Comparison of ENCODE assay signal across 15 cellular contexts in the genomic region with DNA sequence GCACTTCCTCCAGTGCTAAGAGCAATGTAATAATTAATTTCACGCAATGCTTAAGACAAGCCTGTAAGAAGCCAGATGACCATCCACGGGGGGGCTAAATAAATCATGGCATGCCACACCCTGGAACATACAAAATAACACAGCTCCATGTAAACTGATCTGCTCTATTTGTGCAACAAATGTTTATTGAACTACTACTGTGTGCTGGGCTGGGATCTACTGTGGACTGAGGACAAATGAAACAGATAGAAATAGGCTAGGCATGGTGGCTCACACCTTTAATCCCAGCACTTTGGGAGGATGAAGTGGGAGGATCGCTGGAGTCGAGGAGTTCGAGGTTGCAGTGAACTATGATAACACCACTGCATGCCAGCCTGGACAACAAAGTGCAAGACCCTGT. TPM values are rescaled to one million over a fixed set of nuclear protein-coding genes. Genes with fewer than 3 reads are reported as not detected.
DNase-seq lines count a peak whose midpoint lies in the region; ATAC-seq and TF ChIP-seq lines count a peak whose summit lies in the region.
"Had no signal": no experiment of that assay in that cellular context is flagged by ENCODE, and none has a peak within 500 bp of the region (broad histone marks: within the 10 kb centered on the region; RNA-seq: fewer than 3 reads in every experiment).

No MANE protein-coding gene starts in this region.

- DNase-seq in activated naive CD8-positive, alpha-beta T cell treated with anti-CD3 and anti-CD28 coated beads for 36 hours, result no peak
- no peak for DNase-seq in activated CD8-positive, alpha-beta T cell treated with anti-CD3 and anti-CD28 coated beads for 36 hours
- DNase-seq in immature natural killer cell (no peak), RPMI8226 (no peak), stomach (no peak), omental fat pad (ENCODE audit: low spot score) (no peak)
- DNase-seq in activated CD8-positive, alpha-beta memory T cell treated with anti-CD3 and anti-CD28 coated beads for 24 hours, result no peak
- DNase-seq: DMS 273 treated with DMSO at 0.1 percent for 48 hours, KBM-7, NCI-H1694, NCI-H774, SIG-M5 had no signal

- no peaks in the 10 kb centered on the region for H3K27me3 Mint-ChIP-seq in activated naive CD8-positive, alpha-beta T cell
- no peaks in the 10 kb centered on the region for H3K27me3 Mint-ChIP-seq in activated naive CD8-positive, alpha-beta T cell treated with anti-CD3 and anti-CD28 coated beads for 36 hours
- H3K27me3 Mint-ChIP-seq in activated CD8-positive, alpha-beta T cell treated with anti-CD3 and anti-CD28 coated beads for 36 hours, result no peaks in the 10 kb centered on the region
- peaks cover 37 to 82% (median 68%) of the 10 kb centered on the region in 3 donors for H3K27me3 Mint-ChIP-seq in immature natural killer cell (ENCODE audit: low read depth in 3 of 3)

- no peak overlapping the region for H3K27ac ChIP-seq in stomach

- POLR2A ChIA-PET in activated CD8-positive, alpha-beta T cell treated with anti-CD3 and anti-CD28 coated beads for 36 hours (lab: Charles Lee), result interaction anchor here (0.8 to 2.1 kb wide), 3 partner anchors 16 to 96 kb away, joined by 3 to 5 read pairs (median 3); no protein-coding TSS in a partner anchor

- TF ChIP-seq CTCF in activated CD8-positive, alpha-beta T cell treated with anti-CD3 and anti-CD28 coated beads for 36 hours (IDR thresholded peaks at IDR 0.05), result no peak
- TF ChIP-seq CTCF in stomach (IDR thresholded peaks at IDR 0.05) (no peak), omental fat pad (IDR thresholded peaks at IDR 0.05) (no peak)

- no peaks in the 10 kb centered on the region for H3K9me3 ChIP-seq in stomach

- peaks cover 18 to 70% (median 26%) of the 10 kb centered on the region in 4 donors for H3K4me1 ChIP-seq in stomach

- TF ChIP-seq EP300 in stomach (IDR thresholded peaks at IDR 0.05), result no peak

- peak overlapping the region; percentile 58 for H3K27ac Mint-ChIP-seq in activated naive CD8-positive, alpha-beta T cell
- no peak overlapping the region for H3K27ac Mint-ChIP-seq in activated naive CD8-positive, alpha-beta T cell treated with anti-CD3 and anti-CD28 coated beads for 36 hours
- peak overlapping the region; percentile 26 for H3K27ac Mint-ChIP-seq in activated CD8-positive, alpha-beta T cell treated with anti-CD3 and anti-CD28 coated beads for 36 hours
- peak overlapping the region; percentile 80 to 100 (median 86) for H3K27ac Mint-ChIP-seq in immature natural killer cell
- H3K27ac Mint-ChIP-seq: GM23338 had no signal

- peaks cover 49% of the 10 kb centered on the region for H3K4me1 Mint-ChIP-seq in activated naive CD8-positive, alpha-beta T cell (ENCODE audit: low read depth)
- H3K4me1 Mint-ChIP-seq in activated naive CD8-positive, alpha-beta T cell treated with anti-CD3 and anti-CD28 coated beads for 36 hours, result peaks cover 36% of the 10 kb centered on the region
- H3K4me1 Mint-ChIP-seq in activated CD8-positive, alpha-beta T cell treated with anti-CD3 and anti-CD28 coated beads for 36 hours (ENCODE audit: low read depth), result peaks cover 48% of the 10 kb centered on the region
- H3K4me1 Mint-ChIP-seq in immature natural killer cell, result peaks cover 63 to 71% of the 10 kb centered on the region in 2 donors

- intact Hi-C loops in activated CD8-positive, alpha-beta T cell treated with anti-CD3 and anti-CD28 coated beads for 36 hours (cut with micrococcal nuclease), result no loop called here
- intact Hi-C loops in stomach (cut with DNase I; ENCODE audit: low total_unique reads), result no loop called here

- ATAC-seq in activated CD8-positive, alpha-beta T cell treated with anti-CD3 and anti-CD28 coated beads for 36 hours, result no peak
- ATAC-seq in omental fat pad (ENCODE audit: low FRiP score), result no peak
- ATAC-seq: GM23338, Panc1 had no signal

- H3K9me3 Mint-ChIP-seq in activated naive CD8-positive, alpha-beta T cell (ENCODE audit: low read depth), result no peaks in the 10 kb centered on the region
- no peaks in the 10 kb centered on the region for H3K9me3 Mint-ChIP-seq in activated naive CD8-positive, alpha-beta T cell treated with anti-CD3 and anti-CD28 coated beads for 36 hours
- H3K9me3 Mint-ChIP-seq in activated CD8-positive, alpha-beta T cell treated with anti-CD3 and anti-CD28 coated beads for 36 hours, result no peaks in the 10 kb centered on the region
- no peaks in the 10 kb centered on the region for H3K9me3 Mint-ChIP-seq in immature natural killer cell
- H3K9me3 Mint-ChIP-seq: GM23338 had no signal

- peaks cover 13% of the 10 kb centered on the region for H3K36me3 Mint-ChIP-seq in activated naive CD8-positive, alpha-beta T cell
- H3K36me3 Mint-ChIP-seq in activated naive CD8-positive, alpha-beta T cell treated with anti-CD3 and anti-CD28 coated beads for 36 hours, result peaks cover 27% of the 10 kb centered on the region
- H3K36me3 Mint-ChIP-seq in activated CD8-positive, alpha-beta T cell treated with anti-CD3 and anti-CD28 coated beads for 36 hours (ENCODE audit: low read depth), result peaks cover 48% of the 10 kb centered on the region
- H3K36me3 Mint-ChIP-seq in immature natural killer cell, result peaks cover 25 to 54% (median 32%) of the 10 kb centered on the region in 3 donors

- CTCF ChIA-PET in activated CD8-positive, alpha-beta T cell treated with anti-CD3 and anti-CD28 coated beads for 36 hours (lab: Charles Lee), result no interaction called here

- H3K4me3 Mint-ChIP-seq in activated naive CD8-positive, alpha-beta T cell, result no peak overlapping the region
- H3K4me3 Mint-ChIP-seq in activated naive CD8-positive, alpha-beta T cell treated with anti-CD3 and anti-CD28 coated beads for 36 hours, result no peak overlapping the region
- H3K4me3 Mint-ChIP-seq in activated CD8-positive, alpha-beta T cell treated with anti-CD3 and anti-CD28 coated beads for 36 hours, result no peak overlapping the region
- peak overlapping the region in 1 of 5 donors; percentile 38 for H3K4me3 Mint-ChIP-seq in immature natural killer cell
- H3K4me3 Mint-ChIP-seq: GM23338 had no signal

- H3K36me3 ChIP-seq in stomach, result peaks cover 13 to 74% (median 55%) of the 10 kb centered on the region in 4 donors

- no peak overlapping the region for H3K4me3 ChIP-seq in stomach
- H3K4me3 ChIP-seq: GM23338 had no signal

- H3K27me3 ChIP-seq in stomach, result no peaks in the 10 kb centered on the region

- no peak for TF ChIP-seq POLR2A in stomach (IDR thresholded peaks at IDR 0.05)

- WGBS in stomach, 5 donors, result 63 to 77% (median 71%) methylated on average over 5 of the region's 5 CpGs

RNA-seq across cellular contexts. Expression of a gene that starts 21.3 kb away (rescaled TPM):
- total RNA-seq in activated naive CD8-positive, alpha-beta T cell treated with anti-CD3 and anti-CD28 coated beads for 36 hours, result 100 to 1,000 TPM; 152 to 154 TPM
- total RNA-seq in activated CD8-positive, alpha-beta T cell treated with anti-CD3 and anti-CD28 coated beads for 36 hours, result 100 to 1,000 TPM; 112 to 123 TPM
- polyA plus RNA-seq in immature natural killer cell (100 to 1,000 TPM in 1 of 3 donors, 10 to 100 TPM in 2; 51.4 to 196 (median 66.4) TPM), stomach (10 to 100 TPM; 10.2 to 15.6 (median 15.4) TPM)
- total RNA-seq in stomach (10 to 100 TPM in 3 of 5 donors, 1 to 10 TPM in 2; 1.3 to 54.3 (median 13.6) TPM), omental fat pad (10 to 100 TPM; 17.6 to 43.0 (median 25.2) TPM)

RNA-seq across cellular contexts. Expression of a gene that starts 22.5 kb away (rescaled TPM):
- 10 to 100 TPM; 19.1 to 20.5 TPM for total RNA-seq in activated naive CD8-positive, alpha-beta T cell treated with anti-CD3 and anti-CD28 coated beads for 36 hours
- total RNA-seq in activated CD8-positive, alpha-beta T cell treated with anti-CD3 and anti-CD28 coated beads for 36 hours, result 10 to 100 TPM; 15.9 to 20.4 TPM
- 10 to 100 TPM; 14.2 to 38.2 (median 16.9) TPM for polyA plus RNA-seq in immature natural killer cell
- total RNA-seq in stomach, result 10 to 100 TPM in 3 of 5 donors, 1 to 10 TPM in 2; 2.2 to 62.6 (median 19.7) TPM
- polyA plus RNA-seq in stomach, result 10 to 100 TPM in 2 of 3 donors, 1 to 10 TPM in 1; 9.8 to 13.7 (median 13.0) TPM
- total RNA-seq in omental fat pad, result 10 to 100 TPM; 11.8 to 16.6 (median 13.9) TPM

RNA-seq across cellular contexts. Expression of a gene that starts 31.5 kb away (rescaled TPM):
- total RNA-seq in activated naive CD8-positive, alpha-beta T cell treated with anti-CD3 and anti-CD28 coated beads for 36 hours, result 1 to 10 TPM; 6.4 to 8.1 TPM
- 1 to 10 TPM; 3.1 to 5.1 TPM for total RNA-seq in activated CD8-positive, alpha-beta T cell treated with anti-CD3 and anti-CD28 coated beads for 36 hours
- 10 to 100 TPM in 2 of 3 donors, 1 to 10 TPM in 1; 8.9 to 14.8 (median 14.7) TPM for polyA plus RNA-seq in immature natural killer cell
- total RNA-seq in stomach, result 10 to 100 TPM in 1 of 5 donors, 1 to 10 TPM in 2, under 1 TPM in 1, not detected in 1; 0.58 to 20.3 (median 5.3) TPM
- polyA plus RNA-seq in stomach, result 10 to 100 TPM in 2 of 3 donors, 1 to 10 TPM in 1; 9.2 to 17.4 (median 10.7) TPM
- 1 to 10 TPM; 3.3 to 6.8 (median 5.1) TPM for total RNA-seq in omental fat pad

RNA-seq across cellular contexts. Expression of a gene that starts 43.9 kb away (rescaled TPM):
- 1 to 10 TPM; 4.0 to 4.5 TPM for total RNA-seq in activated naive CD8-positive, alpha-beta T cell treated with anti-CD3 and anti-CD28 coated beads for 36 hours
- total RNA-seq in activated CD8-positive, alpha-beta T cell treated with anti-CD3 and anti-CD28 coated beads for 36 hours, result 1 to 10 TPM; 8.9 to 9.1 TPM
- polyA plus RNA-seq in immature natural killer cell (1 to 10 TPM; 5.2 to 7.0 (median 6.1) TPM), stomach (10 to 100 TPM; 14.8 to 33.9 (median 22.4) TPM)
- total RNA-seq in stomach (10 to 100 TPM in 2 of 5 donors, 1 to 10 TPM in 3; 2.3 to 76.3 (median 8.2) TPM), omental fat pad (10 to 100 TPM; 12.4 to 44.3 (median 14.2) TPM)
